Comparison of ENCODE assay signal across 7 cellular contexts in the genomic region with DNA sequence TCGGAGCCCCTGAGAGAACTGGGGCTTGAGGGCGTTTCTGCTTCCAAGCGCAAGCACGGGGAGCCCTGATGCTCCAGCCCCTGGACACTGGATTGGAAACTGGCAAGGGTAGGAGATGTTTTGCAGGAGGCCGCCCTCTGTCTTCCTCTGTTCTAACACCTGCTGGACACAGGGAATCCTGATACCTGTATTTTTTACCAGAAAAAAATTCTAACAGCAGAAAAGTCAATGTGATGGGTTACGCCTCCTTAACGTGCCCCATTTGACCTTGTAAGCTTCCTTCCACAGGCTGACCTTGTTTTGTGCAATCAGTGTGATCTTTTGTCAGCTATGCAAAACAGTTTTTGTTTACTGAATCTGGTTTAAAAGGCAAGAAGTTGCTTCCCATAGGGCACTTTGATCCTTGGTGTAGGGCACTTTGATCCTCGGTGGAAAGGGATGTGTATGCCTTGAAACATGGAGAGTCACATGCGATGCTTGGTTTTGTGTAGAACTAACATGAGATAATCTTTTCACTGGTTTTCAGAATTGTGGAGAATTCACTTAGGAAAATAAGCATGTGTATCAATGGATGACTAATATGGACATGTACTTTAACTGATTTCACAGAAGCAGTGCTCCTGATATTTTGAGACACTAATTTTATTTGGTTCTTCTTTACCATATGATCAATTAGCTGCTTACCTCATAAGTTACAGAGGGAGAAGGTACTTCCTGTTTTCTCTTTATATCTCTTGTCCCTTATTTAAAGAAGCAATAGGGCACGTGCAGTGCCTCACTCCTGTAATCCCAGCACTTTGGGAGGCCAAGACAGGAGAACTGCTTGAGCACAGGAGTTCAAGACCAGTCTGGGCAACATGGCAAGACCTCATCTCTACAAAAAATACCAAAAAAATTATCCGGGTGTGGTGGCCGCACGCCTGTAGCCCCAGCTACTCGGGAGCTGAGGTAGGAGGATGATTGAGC. TPM values are rescaled to one million over a fixed set of nuclear protein-coding genes. Genes with fewer than 3 reads are reported as not detected.
DNase-seq lines count a peak whose midpoint lies in the region; ATAC-seq, FAIRE-seq and TF ChIP-seq lines count a peak whose summit lies in the region.

No MANE protein-coding gene starts in this region.

- H2AFZ ChIP-seq in keratinocyte (ENCODE audit: control insufficient read depth, low read length), result peak overlapping the region; percentile 29

- peak overlapping the region; percentile 71 for H3K4me2 ChIP-seq in keratinocyte (ENCODE audit: control insufficient read depth, extremely low read depth, insufficient read depth, low read depth, low read length)

- H3K9ac ChIP-seq in HUES6 (ENCODE audit: low read length), result peak overlapping the region; percentile 29
- H3K9ac ChIP-seq in keratinocyte (ENCODE audit: control insufficient read depth, extremely low read depth, insufficient read depth, low read length), result peak overlapping the region; percentile 35

- no peaks in the 10 kb centered on the region; the same call in 1 of the 2 replicates for H3K27me3 ChIP-seq in HUES6 (ENCODE audit: control insufficient read depth, insufficient read depth, low read length)
- H3K27me3 ChIP-seq in body of pancreas, result no peaks in the 10 kb centered on the region
- H3K27me3 ChIP-seq in keratinocyte (ENCODE audit: control insufficient read depth, extremely low read depth, insufficient read depth, low read length), result no peaks in the 10 kb centered on the region
- no peaks in the 10 kb centered on the region for H3K27me3 ChIP-seq in thyroid gland

- H3K27ac ChIP-seq in HUES6 (ENCODE audit: low read depth, low read length) (no peak overlapping the region), body of pancreas (peak overlapping the region in 1 of 4 donors; percentile 11), keratinocyte (ENCODE audit: control insufficient read depth, insufficient read depth, low read length) (no peak overlapping the region), thyroid gland (no peak overlapping the region)

- TF ChIP-seq POLR2A in body of pancreas (IDR thresholded peaks at IDR 0.05) (no peak), thyroid gland (IDR thresholded peaks at IDR 0.05) (no peak)

- TF ChIP-seq CTCF in body of pancreas (IDR thresholded peaks at IDR 0.05) (peak in 2 of 7 experiments; percentile 2 to 18), keratinocyte (optimal IDR thresholded peaks at IDR 0.05 in 1 of 3, IDR thresholded peaks at IDR 0.05 in 1 of 3, conservative IDR thresholded peaks at IDR 0.05 in 1 of 3; ENCODE audit: extremely low read depth in 1 of 3, insufficient read depth in 2 of 3, low read length in 3 of 3) (no peak), thyroid gland (IDR thresholded peaks at IDR 0.05) (no peak)

- FAIRE-seq in keratinocyte (lab: Jason Lieb, UNC), result peak; percentile 17

- DNase-seq in body of pancreas (peak in 1 of 4 donors; percentile 17), keratinocyte (ENCODE audit: low read depth, low spot score) (no peak), thyroid gland (peak in 1 of 2 donors; percentile 6), DMS79 (lab: John Stamatoyannopoulos, UW) (no peak), NCI-H2196 (lab: John Stamatoyannopoulos, UW; ENCODE audit: unreplicated experiment) (no peak)

- ATAC-seq in body of pancreas (peak; percentile 27), GM19455 (IDR thresholded peaks at IDR 0.05; ENCODE audit: unreplicated experiment) (no peak)

- H3K9me3 ChIP-seq in HUES6 (ENCODE audit: control insufficient read depth, insufficient read depth, low read depth, low read length), result peaks cover 3% of the 10 kb centered on the region; the same call in 1 of the 2 replicates
- H3K9me3 ChIP-seq in body of pancreas, result no peaks in the 10 kb centered on the region
- H3K9me3 ChIP-seq in keratinocyte (ENCODE audit: control insufficient read depth, low read depth, low read length), result no peaks in the 10 kb centered on the region
- H3K9me3 ChIP-seq in thyroid gland, result no peaks in the 10 kb centered on the region

- H3K4me3 ChIP-seq in HUES6 (ENCODE audit: low read depth, low read length), result peak overlapping the region; percentile 61
- H3K4me3 ChIP-seq in body of pancreas, result peak overlapping the region; percentile 23 to 51
- peak overlapping the region in 1 of 3 experiments; percentile 55 for H3K4me3 ChIP-seq in keratinocyte (ENCODE audit: control insufficient read depth in 2 of 3, extremely low read depth in 1 of 3, insufficient read depth in 2 of 3, low read depth in 1 of 3, low read length in 3 of 3)
- peak overlapping the region in 2 of 3 donors; percentile 14 to 35 for H3K4me3 ChIP-seq in thyroid gland (replicated peaks in 1 of 3)

- H4K20me1 ChIP-seq in keratinocyte (ENCODE audit: control insufficient read depth, extremely low read depth, insufficient read depth, low read length), result no peaks in the 10 kb centered on the region

- dilution Hi-C loops in keratinocyte (cut with MboI; ENCODE audit: extremely low pct_ligation_motif_present, low sequenced_read_pairs), result no loop called here

- H3K4me1 ChIP-seq in HUES6 (ENCODE audit: control insufficient read depth, insufficient read depth, low read length) (peaks cover 10% of the 10 kb centered on the region; the same call in 1 of the 2 replicates), body of pancreas (peaks cover 14% of the 10 kb centered on the region), keratinocyte (ENCODE audit: control insufficient read depth, extremely low read depth, insufficient read depth, low read length) (no peaks in the 10 kb centered on the region), thyroid gland (peaks cover 3 to 9% of the 10 kb centered on the region in 2 donors)

- WGBS in body of pancreas, 2 donors, result 35 to 54% methylated on average over 10 to 14 of the region's 14 CpGs
- 54 to 57% methylated on average over 14 of the region's 14 CpGs for WGBS in thyroid gland, 2 donors

- H3K79me2 ChIP-seq in keratinocyte (ENCODE audit: control insufficient read depth, insufficient read depth, low read length), result no peaks in the 10 kb centered on the region

- H3K36me3 ChIP-seq in HUES6 (ENCODE audit: control insufficient read depth, insufficient read depth, low read length) (no peaks in the 10 kb centered on the region), body of pancreas (replicated peaks in 1 of 2; ENCODE audit: insufficient read depth in 1 of 2, low read depth in 2 of 2) (no peaks in the 10 kb centered on the region), keratinocyte (ENCODE audit: control insufficient read depth in 2 of 2, extremely low read depth in 1 of 2, insufficient read depth in 2 of 2, low read length in 2 of 2) (no peaks in the 10 kb centered on the region), thyroid gland (no peaks in the 10 kb centered on the region)

- intact Hi-C loops in body of pancreas (cut with DNase I) (no loop called here), thyroid gland (cut with DNase I) (loop anchor here (2.0 kb wide), 1 partner anchor 441 kb away; no protein-coding TSS in a partner anchor)

- H3K9me1 ChIP-seq in keratinocyte (ENCODE audit: control insufficient read depth, extremely low read depth, insufficient read depth, low read length), result no peaks in the 10 kb centered on the region

RNA-seq across cellular contexts. Expression of gene MAP3K4, which starts 59.9 kb away (rescaled TPM):
- 10 to 100 TPM; 20.1 to 31.4 TPM for total RNA-seq in body of pancreas
- polyA plus RNA-seq in keratinocyte, result 9.0 to 12.8 TPM (median 11.8 TPM) in 3 replicates
- polyA plus RNA-seq in keratinocyte (2011; ENCODE audit: low read depth), result 16.1 TPM
- 6.2 and 8.5 TPM in 2 replicates for polyA plus RNA-seq in keratinocyte (2011; cell fraction: cytosol; rRNA removed)
- polyA plus RNA-seq in keratinocyte (2011; cell fraction: nucleus; rRNA removed), result 22.1 and 25.2 TPM in 2 replicates
- 12.7 and 14.7 TPM in 2 replicates for polyA plus RNA-seq in keratinocyte (2012; ENCODE audit: low replicate concordance)
- polyA minus RNA-seq in keratinocyte, result 8.5 to 23.7 TPM (median 14.8 TPM) in 3 replicates
- polyA minus RNA-seq in keratinocyte (2011; cell fraction: cytosol; rRNA and poly(A)+ RNA removed), result 13.8 TPM
- 18.1 and 35.6 TPM in 2 replicates for polyA minus RNA-seq in keratinocyte (2011; cell fraction: nucleus; rRNA and poly(A)+ RNA removed)
- total RNA-seq in thyroid gland, result 100 to 1,000 TPM in 1 of 4 donors, 10 to 100 TPM in 3; 34.9 to 113 (median 52.3) TPM
